ENCODE assay signal across 1 cellular context in genomic region chr2:27857417-27858172, GRCh38.
TF ChIP-seq lines count a peak whose summit lies in the region.

No MANE protein-coding gene starts in this region.

TF ChIP-seq in K562, 482 proteins besides CTCF, POLR2A, EP300 and RAD21 (continued from another document):
- TF ChIP-seq ZNF449 (CRISPR knock-in tag; IDR thresholded peaks at IDR 0.05), result no peak
- no peak for TF ChIP-seq ATF2 (CRISPR knock-in tag; IDR thresholded peaks at IDR 0.05)
- peak; percentile 15 for TF ChIP-seq ZNF146 (CRISPR knock-in tag; IDR thresholded peaks at IDR 0.05; ENCODE audit: unreplicated experiment)
- TF ChIP-seq DACH1 (IDR thresholded peaks at IDR 0.05; ENCODE audit: partially characterized antibody), result no peak
- no peak for TF ChIP-seq RBFOX2 (IDR thresholded peaks at IDR 0.05; ENCODE audit: low read depth, low read length)
- TF ChIP-seq ZNF507 (tag; conservative IDR thresholded peaks at IDR 0.05), result no peak
- no peak for TF ChIP-seq POLR3G (IDR thresholded peaks at IDR 0.05; ENCODE audit: extremely low read depth, insufficient read length, insufficient replicate concordance)
- TF ChIP-seq NFE2L1 (tag; IDR thresholded peaks at IDR 0.05; ENCODE audit: borderline replicate concordance, low read depth), result no peak
- TF ChIP-seq ATF3 (IDR thresholded peaks at IDR 0.05), result peak; percentile 45; the same call in 1 of the 2 replicates
- TF ChIP-seq ATF3 (CRISPR knock-in tag; conservative IDR thresholded peaks at IDR 0.05), result no peak
- TF ChIP-seq SMARCB1 (IDR thresholded peaks at IDR 0.05; ENCODE audit: insufficient read length, low read depth), result no peak
- TF ChIP-seq ZNF24 (IDR thresholded peaks at IDR 0.05), result no peak
- no peak for TF ChIP-seq NFXL1 (CRISPR knock-in tag; IDR thresholded peaks at IDR 0.05)
- no peak for TF ChIP-seq ZFPM2 (CRISPR knock-in tag; IDR thresholded peaks at IDR 0.05)
- TF ChIP-seq ELF2 (CRISPR knock-in tag; IDR thresholded peaks at IDR 0.05), result no peak
- no peak for TF ChIP-seq STAT6 (CRISPR knock-in tag; IDR thresholded peaks at IDR 0.05)
- TF ChIP-seq CREB3 (tag; conservative IDR thresholded peaks at IDR 0.05; ENCODE audit: low read depth), result no peak
